In genomic region chr15:73927476-73928240, GRCh38 we compare ENCODE assay signal across 8 cellular contexts. TPM values are rescaled to one million over a fixed set of nuclear protein-coding genes. Genes with fewer than 3 reads are reported as not detected.
DNase-seq lines count a peak whose midpoint lies in the region; ATAC-seq, FAIRE-seq and TF ChIP-seq lines count a peak whose summit lies in the region.

No MANE protein-coding gene starts in this region.

- no peak for FAIRE-seq in kidney (lab: Jason Lieb, UNC)

- TF ChIP-seq CTCF in VCaP (conservative IDR thresholded peaks at IDR 0.05), result peak; percentile 76
- TF ChIP-seq CTCF in MCF 10A (IDR thresholded peaks at IDR 0.05; ENCODE audit: unreplicated experiment), result peak; percentile 52
- peak; percentile 17 for TF ChIP-seq CTCF in kidney (IDR thresholded peaks at IDR 0.05; ENCODE audit: borderline replicate concordance, extremely low read depth, insufficient read depth)

- H3K36me3 ChIP-seq in kidney (ENCODE audit: control insufficient read depth in 1 of 2, insufficient read depth in 2 of 2, low read length in 2 of 2), result no peaks in the 10 kb centered on the region

- 0 out of 2 replicates have a peak, but pooled peaks have one; percentile 5 for TF ChIP-seq RAD21 in Ishikawa (IDR thresholded peaks at IDR 0.05; ENCODE audit: low read depth)

- H3K4me3 ChIP-seq in kidney (ENCODE audit: low read length in 2 of 2), result peak overlapping the region; percentile 28 to 50

- POLR2A ChIA-PET in MCF 10A (lab: Yijun Ruan, JAX), result interaction anchor here (0.6 to 1.6 kb wide), 5 partner anchors 11 to 295 kb away, joined by 3 to 4 read pairs (median 3); no protein-coding TSS in a partner anchor

- peak overlapping the region in 1 of 2 donors; percentile 40 for H3K9ac ChIP-seq in kidney (ENCODE audit: low read length in 2 of 2)

- H3K27ac ChIP-seq in VCaP (peak overlapping the region; percentile 99), kidney (ENCODE audit: low read depth in 2 of 2, low read length in 2 of 2) (peak overlapping the region; percentile 85 to 86)

- peaks cover 18 to 39% of the 10 kb centered on the region in 2 donors for H3K4me1 ChIP-seq in kidney (ENCODE audit: control insufficient read depth in 1 of 2, insufficient read depth in 1 of 2, low read depth in 1 of 2, low read length in 2 of 2)

- TF ChIP-seq EP300 in Ishikawa (IDR thresholded peaks at IDR 0.05; ENCODE audit: borderline replicate concordance), result no peak

- H3K9me3 Mint-ChIP-seq in MCF 10A (ENCODE audit: unreplicated experiment), result no peaks in the 10 kb centered on the region

- no peaks in the 10 kb centered on the region for H3K36me3 Mint-ChIP-seq in MCF 10A (ENCODE audit: insufficient read depth, unreplicated experiment)

- H3K27ac Mint-ChIP-seq in MCF 10A (ENCODE audit: low read depth, unreplicated experiment), result no peak overlapping the region

- CTCF ChIA-PET in MCF 10A (lab: Yijun Ruan, JAX), result interaction anchor here (0.6 to 1.7 kb wide), 15 partner anchors 8 to 638 kb away, joined by 3 to 6 read pairs (median 3); no protein-coding TSS in a partner anchor

- intact Hi-C loops in MCF 10A (cut with micrococcal nuclease) (no loop called here), kidney (cut with DNase I) (no loop called here)

- DNase-seq in D341Med (ENCODE audit: low spot score) (peak; percentile 89), MCF 10A (ENCODE audit: unreplicated experiment) (peak; percentile 54), kidney (peak; percentile 89)
- peak; percentile 69 for DNase-seq in stimulated activated CD4-positive, alpha-beta T cell treated with anti-CD3 and anti-CD28 coated beads, Interleukin-1b, Interleukin-23, amount 100 ng/mL, for 48 hours

- BruUV-seq in MCF 10A (replicated peaks; lab: Mats Ljungman, UMichigan), result no TSS peak

- H3K27me3 Mint-ChIP-seq in MCF 10A (ENCODE audit: insufficient read depth, unreplicated experiment), result no peaks in the 10 kb centered on the region

- ATAC-seq in GM19397 (IDR thresholded peaks at IDR 0.05; ENCODE audit: unreplicated experiment) (no peak), GM18498 (IDR thresholded peaks at IDR 0.05; ENCODE audit: unreplicated experiment) (no peak)

- H3K9me3 ChIP-seq in kidney (ENCODE audit: control insufficient read depth in 1 of 2, low read length in 2 of 2), result no peaks in the 10 kb centered on the region

- peaks cover 16% of the 10 kb centered on the region for H3K4me1 Mint-ChIP-seq in MCF 10A (ENCODE audit: insufficient read depth, unreplicated experiment)

- peak overlapping the region; percentile 69 for H3K4me3 Mint-ChIP-seq in MCF 10A (ENCODE audit: unreplicated experiment)

TF ChIP-seq in Ishikawa, 13 proteins besides CTCF, POLR2A, EP300 and RAD21:
- TF ChIP-seq REST (IDR thresholded peaks at IDR 0.05; ENCODE audit: low read depth), result no peak
- no peak for TF ChIP-seq TAF1 (IDR thresholded peaks at IDR 0.05; ENCODE audit: low read depth)
- peak; percentile 56; the same call in 1 of the 2 replicates for TF ChIP-seq YY1 (IDR thresholded peaks at IDR 0.05; ENCODE audit: low read depth)
- no peak for TF ChIP-seq CREB1 (IDR thresholded peaks at IDR 0.05; ENCODE audit: low read depth)
- peak; percentile 87 for TF ChIP-seq EGR1 (IDR thresholded peaks at IDR 0.05)
- no peak for TF ChIP-seq TEAD4 (IDR thresholded peaks at IDR 0.05)
- TF ChIP-seq TCF12 (IDR thresholded peaks at IDR 0.05; ENCODE audit: low read depth), result 0 out of 2 replicates have a peak, but pooled peaks have one; percentile 16
- 0 out of 2 replicates have a peak, but pooled peaks have one; percentile 2 for TF ChIP-seq USF1 (IDR thresholded peaks at IDR 0.05)
- TF ChIP-seq CEBPB (IDR thresholded peaks at IDR 0.05), result no peak
- TF ChIP-seq NFIC (IDR thresholded peaks at IDR 0.05), result no peak
- no peak for TF ChIP-seq MAX (IDR thresholded peaks at IDR 0.05)
- TF ChIP-seq FOXM1 (IDR thresholded peaks at IDR 0.05; ENCODE audit: borderline replicate concordance, low read depth), result no peak
- peak; percentile 76 for TF ChIP-seq ZBTB7A (IDR thresholded peaks at IDR 0.05; ENCODE audit: low read depth)
TF ChIP-seq in Ishikawa: peak in this region for 5.

RNA-seq across cellular contexts. Expression of gene LOXL1, which starts 1.4 kb away (rescaled TPM):
- 4.7 and 4.9 TPM in 2 replicates for total RNA-seq in MCF 10A (2022)
- 33.2 TPM for total RNA-seq in kidney
- polyA plus RNA-seq in kidney (ENCODE audit: insufficient read depth, low read depth, low replicate concordance), result 35.1 TPM

RNA-seq across cellular contexts. Expression of gene TBC1D21, which starts 54.3 kb away (rescaled TPM):
- total RNA-seq in MCF 10A (2022), result not detected in 2 replicates
- total RNA-seq in kidney, result not detected
- not detected for polyA plus RNA-seq in kidney (ENCODE audit: insufficient read depth, low read depth, low replicate concordance)

Comparison
In these comparisons a context has a peak if more than half of its experiments do, and no peak if none do; other contexts are left out.
1. CTCF ChIP-seq: peak in every context shown above with its lines; median percentile 76 in VCaP; 52 in MCF 10A; 17 in kidney.